Comparison of ENCODE assay signal across 20 cellular contexts in genomic region chr15:92409006-92409405, GRCh38. TPM values are rescaled to one million over a fixed set of nuclear protein-coding genes. Genes with fewer than 3 reads are reported as not detected.
"Had no signal": no experiment of that assay in that cellular context is flagged by ENCODE, and none has a peak within 500 bp of the region (broad histone marks: within the 10 kb centered on the region; RNA-seq: fewer than 3 reads in every experiment).

No MANE protein-coding gene starts in this region.

- H3K27ac ChIP-seq: epithelial cell of prostate, esophagus muscularis mucosa, gastrocnemius medialis, parathyroid adenoma, prostate gland, right lobe of liver, spleen, testis, transverse colon had no signal

- H3K27me3 ChIP-seq: esophagus muscularis mucosa, gastrocnemius medialis, right lobe of liver, testis, transverse colon had no signal

- H3K4me1 ChIP-seq: esophagus muscularis mucosa, gastrocnemius medialis, parathyroid adenoma, prostate gland, right lobe of liver, spleen, testis, transverse colon had no signal

- H3K9ac ChIP-seq: parathyroid adenoma had no signal

- H3K36me3 ChIP-seq: esophagus muscularis mucosa, gastrocnemius medialis, prostate gland, right lobe of liver, spleen, transverse colon had no signal

- H3K79me2 ChIP-seq: parathyroid adenoma had no signal

- DNase-seq: effector memory CD4-positive, alpha-beta T cell; gastrocnemius medialis; glutamatergic neuron; islet precursor cell; mammary epithelial cell; midbrain; right lobe of liver; spleen; stimulated activated CD4-positive, alpha-beta T cell treated with anti-CD3 and anti-CD28 coated beads, Interleukin-15, amount 100 ng/mL, for 24 hours; stimulated activated CD4-positive, alpha-beta T cell treated with anti-CD3 and anti-CD28 coated beads, Interleukin-1b, Interleukin-23, amount 100 ng/mL, for 48 hours; stimulated activated CD4-positive, alpha-beta T cell treated with anti-CD3 and anti-CD28 coated beads, Interleukin-4, amount 100 ng/mL, for 24 hours; testis; transverse colon had no signal

- ATAC-seq: gastrocnemius medialis; left lobe of liver; natural killer cell treated with Interleukin-12 subunit alpha and Interleukin-12 subunit beta and Interleukin-15 and Interleukin-18, amount 100 ng/mL, for 72 hours; right lobe of liver; stimulated activated memory B cell treated with anti-CD40 and anti-IgM and Interleukin-4, amounts not matched to agents 10 μg/mL and 1 μg/mL and 100 μg/mL, for 72 hours had no signal

- H3K4me3 ChIP-seq: esophagus muscularis mucosa, gastrocnemius medialis, prostate gland, right lobe of liver, spleen, testis, transverse colon had no signal

RNA-seq across cellular contexts. Expression of gene ST8SIA2, which starts 15.3 kb away (rescaled TPM):
- polyA plus RNA-seq: spleen had no signal
